ENCODE assay signal across 1 cellular context in genomic region chr17:16217002-16217635, GRCh38.
TF ChIP-seq lines count a peak whose summit lies in the region.

TSS of gene PIGL (plus strand) at chr17:16217210. CDS start at chr17:16217227, 17 bp downstream.

TF ChIP-seq in HEK293, 187 proteins besides CTCF, POLR2A, EP300 and RAD21 (continued from another document and continues in another):
- TF ChIP-seq ZNF580 (tag by site-specific recombination; IDR thresholded peaks at IDR 0.05), result peak; percentile 95
- TF ChIP-seq ZNF433 (tag by site-specific recombination; IDR thresholded peaks at IDR 0.05; ENCODE audit: low read depth), result no peak
- TF ChIP-seq ZNF548 (tag by site-specific recombination; IDR thresholded peaks at IDR 0.05), result no peak
- TF ChIP-seq HOXD13 (CRISPR knock-in tag; IDR thresholded peaks at IDR 0.05; ENCODE audit: borderline replicate concordance), result no peak
- peak; percentile 66; the same call in 1 of the 2 replicates for TF ChIP-seq OVOL3 (tag by site-specific recombination; IDR thresholded peaks at IDR 0.05)
- TF ChIP-seq ZNF76 (tag by site-specific recombination; IDR thresholded peaks at IDR 0.05; ENCODE audit: borderline replicate concordance, low read depth), result peak; percentile 85
- no peak for TF ChIP-seq PRDM2 (tag by site-specific recombination; IDR thresholded peaks at IDR 0.05; ENCODE audit: borderline replicate concordance)
- peak; percentile 89 for TF ChIP-seq ZNF324 (tag by site-specific recombination; IDR thresholded peaks at IDR 0.05)
- TF ChIP-seq ZNF701 (tag by site-specific recombination; IDR thresholded peaks at IDR 0.05), result no peak
- TF ChIP-seq ZNF23 (tag by site-specific recombination; IDR thresholded peaks at IDR 0.05; ENCODE audit: borderline replicate concordance), result no peak
- TF ChIP-seq SETDB1 (IDR thresholded peaks at IDR 0.05; ENCODE audit: insufficient read length, low read length), result peak; percentile 36
- TF ChIP-seq ZNF48 (tag by site-specific recombination; IDR thresholded peaks at IDR 0.05), result no peak
- TF ChIP-seq ZNF26 (tag by site-specific recombination; IDR thresholded peaks at IDR 0.05), result no peak
- TF ChIP-seq ZBTB44 (tag by site-specific recombination; IDR thresholded peaks at IDR 0.05), result peak; percentile 74
- TF ChIP-seq ZNF24 (tag by site-specific recombination; IDR thresholded peaks at IDR 0.05), result peak; percentile 75; the same call in 1 of the 2 replicates
- TF ChIP-seq ZIC2 (tag by site-specific recombination; IDR thresholded peaks at IDR 0.05), result peak; percentile 35; the same call in 1 of the 2 replicates
- TF ChIP-seq WT1 (tag by site-specific recombination; IDR thresholded peaks at IDR 0.05), result peak; percentile 43; the same call in 1 of the 2 replicates
- TF ChIP-seq ZNF133 (tag by site-specific recombination; IDR thresholded peaks at IDR 0.05), result no peak
- TF ChIP-seq ZNF121 (tag by site-specific recombination; IDR thresholded peaks at IDR 0.05), result no peak
- TF ChIP-seq OSR2 (tag by site-specific recombination; IDR thresholded peaks at IDR 0.05), result peak; percentile 38; the same call in 1 of the 2 replicates
- TF ChIP-seq ZNF292 (tag by site-specific recombination; IDR thresholded peaks at IDR 0.05; ENCODE audit: borderline replicate concordance, low read depth), result no peak
- TF ChIP-seq ZNF19 (tag by site-specific recombination; IDR thresholded peaks at IDR 0.05; ENCODE audit: low read depth), result no peak
- peak; percentile 69; the same call in 1 of the 2 replicates for TF ChIP-seq GLI4 (tag by site-specific recombination; IDR thresholded peaks at IDR 0.05)
- 0 out of 2 replicates have a peak, but pooled peaks have one; percentile 28 for TF ChIP-seq ZNF221 (tag by site-specific recombination; IDR thresholded peaks at IDR 0.05; ENCODE audit: borderline replicate concordance)
- TF ChIP-seq HOXC10 (CRISPR knock-in tag; IDR thresholded peaks at IDR 0.05), result no peak
- no peak for TF ChIP-seq ZNF670 (tag by site-specific recombination; IDR thresholded peaks at IDR 0.05; ENCODE audit: low read depth)
- TF ChIP-seq ZNF843 (tag by site-specific recombination; IDR thresholded peaks at IDR 0.05), result peak; percentile 59; the same call in 1 of the 2 replicates
- TF ChIP-seq ZFP3 (tag by site-specific recombination; IDR thresholded peaks at IDR 0.05; ENCODE audit: low read depth), result no peak
- TF ChIP-seq ZNF707 (tag by site-specific recombination; IDR thresholded peaks at IDR 0.05), result no peak
- no peak for TF ChIP-seq ZNF596 (tag by site-specific recombination; IDR thresholded peaks at IDR 0.05)
- TF ChIP-seq PATZ1 (tag by site-specific recombination; IDR thresholded peaks at IDR 0.05), result peak; percentile 52
- TF ChIP-seq ZNF366 (tag by site-specific recombination; conservative IDR thresholded peaks at IDR 0.05), result 0 out of 2 replicates have a peak, but pooled peaks have one; percentile 11
- no peak for TF ChIP-seq RBAK (tag by site-specific recombination; IDR thresholded peaks at IDR 0.05)
- TF ChIP-seq ZNF626 (tag by site-specific recombination; IDR thresholded peaks at IDR 0.05), result 0 out of 2 replicates have a peak, but pooled peaks have one; percentile 17
- TF ChIP-seq ZBTB20 (tag by site-specific recombination; IDR thresholded peaks at IDR 0.05), result peak; percentile 37; the same call in 1 of the 2 replicates
- 0 out of 2 replicates have a peak, but pooled peaks have one; percentile 11 for TF ChIP-seq ZNF398 (tag by site-specific recombination; IDR thresholded peaks at IDR 0.05)
- TF ChIP-seq ZFP69B (tag by site-specific recombination; IDR thresholded peaks at IDR 0.05), result peak; percentile 86
- TF ChIP-seq YY1 (tag by site-specific recombination; IDR thresholded peaks at IDR 0.05), result peak; percentile 94
- TF ChIP-seq SP2 (tag by site-specific recombination; IDR thresholded peaks at IDR 0.05), result peak; percentile 65
- peak; percentile 85 for TF ChIP-seq ZEB2 (tag by site-specific recombination; IDR thresholded peaks at IDR 0.05)
- no peak for TF ChIP-seq BCL11A (tag by site-specific recombination; IDR thresholded peaks at IDR 0.05; ENCODE audit: low read depth)
- TF ChIP-seq ZNF350 (tag by site-specific recombination; IDR thresholded peaks at IDR 0.05), result no peak
- TF ChIP-seq ZBTB7A (tag by site-specific recombination; IDR thresholded peaks at IDR 0.05; ENCODE audit: low read depth), result 0 out of 2 replicates have a peak, but pooled peaks have one; percentile 38
- peak; percentile 83 for TF ChIP-seq ZNF184 (tag by site-specific recombination; IDR thresholded peaks at IDR 0.05)
- TF ChIP-seq KLF9 (tag by site-specific recombination; IDR thresholded peaks at IDR 0.05; ENCODE audit: low read depth), result no peak; the same call in 1 of the 2 replicates
- no peak for TF ChIP-seq ELK4 (IDR thresholded peaks at IDR 0.05; ENCODE audit: borderline replicate concordance, low read depth, low read length)
- peak; percentile 93 for TF ChIP-seq ZBTB6 (tag by site-specific recombination; IDR thresholded peaks at IDR 0.05)
- TF ChIP-seq ZSCAN23 (tag by site-specific recombination; IDR thresholded peaks at IDR 0.05), result peak; percentile 80; the same call in 1 of the 2 replicates
- TF ChIP-seq YY2 (tag by site-specific recombination; IDR thresholded peaks at IDR 0.05), result peak; percentile 97
